In genomic region chr15:46137443-46137842, GRCh38 we compare ENCODE assay signal across 21 cellular contexts.
DNase-seq lines count a peak whose midpoint lies in the region; ATAC-seq, FAIRE-seq and TF ChIP-seq lines count a peak whose summit lies in the region.
"Had no signal": no experiment of that assay in that cellular context is flagged by ENCODE, and none has a peak within 500 bp of the region (broad histone marks: within the 10 kb centered on the region; RNA-seq: fewer than 3 reads in every experiment).

No MANE protein-coding gene starts in this region.

- H3K27me3 ChIP-seq in IMR-90 (ENCODE audit: control insufficient read depth, insufficient read depth, low read length) (no peaks in the 10 kb centered on the region), astrocyte (ENCODE audit: insufficient read depth, low read length) (no peaks in the 10 kb centered on the region)
- H3K27me3 ChIP-seq: BLaER1 treated with 17β-estradiol and CSF1 and Interleukin-3, amounts not matched to agents 10 nM and 100 nM had no signal

- H2BK5ac ChIP-seq in IMR-90 (ENCODE audit: low read depth, low read length, poor library complexity, severe bottlenecking): no peak overlapping the region

- H3K4me3 ChIP-seq in IMR-90 (ENCODE audit: insufficient read depth, low read depth, low read length) (no peak overlapping the region), astrocyte (ENCODE audit: insufficient read depth, low read depth, low read length) (no peak overlapping the region), fibroblast of villous mesenchyme (ENCODE audit: low read depth, low read length) (no peak overlapping the region)
- H3K4me3 ChIP-seq: A549; BLaER1 treated with 17β-estradiol and CSF1 and Interleukin-3, amounts not matched to agents 10 nM and 100 nM had no signal

- H3K4me1 Mint-ChIP-seq in astrocyte (ENCODE audit: low read depth, unreplicated experiment): no peaks in the 10 kb centered on the region
- H3K4me1 Mint-ChIP-seq: B cell had no signal

- H4K5ac ChIP-seq in IMR-90 (ENCODE audit: low read depth, low read length): no peak overlapping the region

- in situ Hi-C loops in IMR-90 (cut with MboI; ENCODE audit: low sequenced_read_pairs): no loop called here

- H2BK15ac ChIP-seq in IMR-90 (ENCODE audit: low read depth, low read length): no peak overlapping the region

- no peak overlapping the region for H3K4me3 Mint-ChIP-seq in astrocyte (ENCODE audit: unreplicated experiment)
- H3K4me3 Mint-ChIP-seq: B cell; CD4-positive, alpha-beta T cell; CD8-positive, alpha-beta T cell had no signal

- H3K4me2 ChIP-seq in IMR-90 (ENCODE audit: low read depth, low read length): no peak overlapping the region
- no peak overlapping the region for H3K4me2 ChIP-seq in astrocyte (ENCODE audit: low read length)
- H3K4me2 ChIP-seq: A549; BLaER1 treated with 17β-estradiol and CSF1 and Interleukin-3, amounts not matched to agents 10 nM and 100 nM had no signal

- CTCF ChIA-PET in IMR-90 (lab: Yijun Ruan, JAX): no interaction called here

- H2AK5ac ChIP-seq in IMR-90 (ENCODE audit: low read depth, low read length): no peak overlapping the region

- H3K4me1 ChIP-seq in IMR-90 (ENCODE audit: control insufficient read depth, insufficient read depth, low read length) (no peaks in the 10 kb centered on the region; the same call in 1 of the 2 replicates), astrocyte (ENCODE audit: insufficient read depth, low read length) (no peaks in the 10 kb centered on the region)
- H3K4me1 ChIP-seq: A549, Caco-2 had no signal

- no peak overlapping the region for H3K9ac ChIP-seq in IMR-90 (ENCODE audit: low read depth, low read length)
- no peak overlapping the region for H3K9ac ChIP-seq in astrocyte (ENCODE audit: low read length)
- H3K9ac ChIP-seq: BLaER1 treated with 17β-estradiol and CSF1 and Interleukin-3, amounts not matched to agents 10 nM and 100 nM had no signal

- no CpG with 5 or more reads among the region's 2 CpGs for WGBS in IMR-90 (ENCODE audit: extremely low coverage in 2 of 2, insufficient read length in 1 of 2), 2 experiments

- TF ChIP-seq RAD21 in IMR-90 (IDR thresholded peaks at IDR 0.05; ENCODE audit: low read length): no peak

- peaks cover 4% of the 10 kb centered on the region for H3K9me3 Mint-ChIP-seq in astrocyte (ENCODE audit: unreplicated experiment)

- BruUV-seq in IMR-90 (replicated peaks; lab: Mats Ljungman, UMichigan): no TSS peak

- dilution Hi-C loops in IMR-90 (cut with HindIII; ENCODE audit: low sequenced_read_pairs, unreplicated experiment): no loop called here

- H3K79me1 ChIP-seq in IMR-90 (ENCODE audit: low read depth in 1 of 2, low read length in 2 of 2): no peaks in the 10 kb centered on the region

- POLR2A ChIA-PET in IMR-90 (lab: Charles Lee; ENCODE audit: unreplicated experiment): no interaction called here

- H4K20me1 ChIP-seq in IMR-90 (ENCODE audit: insufficient read depth, low read length) (no peaks in the 10 kb centered on the region), astrocyte (ENCODE audit: insufficient read depth, low read length) (no peaks in the 10 kb centered on the region)
- H4K20me1 ChIP-seq: BLaER1 treated with 17β-estradiol and CSF1 and Interleukin-3, amounts not matched to agents 10 nM and 100 nM had no signal

- no peak overlapping the region for H3K14ac ChIP-seq in IMR-90 (replicated peaks; ENCODE audit: low read depth, low read length)

- no peak for ATAC-seq in IMR-90 (ENCODE audit: low read depth)
- ATAC-seq: A549; CD8-positive, alpha-beta T cell had no signal

- H3K27me3 Mint-ChIP-seq in astrocyte (ENCODE audit: low read depth, unreplicated experiment): no peaks in the 10 kb centered on the region
- H3K27me3 Mint-ChIP-seq: B cell; CD4-positive, alpha-beta T cell had no signal

- no peak overlapping the region for H2AFZ ChIP-seq in IMR-90 (replicated peaks; ENCODE audit: low read length, poor library complexity)
- H2AFZ ChIP-seq in astrocyte (ENCODE audit: low read depth, low read length): no peak overlapping the region

- H3K27ac ChIP-seq in IMR-90 (ENCODE audit: insufficient read depth, low read length) (no peak overlapping the region), astrocyte (ENCODE audit: low read depth, low read length) (no peak overlapping the region)
- H3K27ac ChIP-seq: 22Rv1; A549; BLaER1 treated with 17β-estradiol and CSF1 and Interleukin-3, amounts not matched to agents 10 nM and 100 nM; C4-2B had no signal

- no peaks in the 10 kb centered on the region for H3K79me2 ChIP-seq in astrocyte (ENCODE audit: insufficient read depth, low read length)

- H3K36me3 Mint-ChIP-seq in astrocyte (ENCODE audit: low read depth, unreplicated experiment): no peaks in the 10 kb centered on the region
- H3K36me3 Mint-ChIP-seq: CD8-positive, alpha-beta T cell had no signal

- H3K56ac ChIP-seq in IMR-90 (ENCODE audit: extremely low read depth, insufficient read depth, low read length): no peak overlapping the region

- peak; percentile 9 for FAIRE-seq in astrocyte (lab: Jason Lieb, UNC)
- FAIRE-seq: A549, D721Med, G401.6, GM12891, GM19239 had no signal

- H4K8ac ChIP-seq in IMR-90 (ENCODE audit: low read depth in 2 of 2, low read length in 2 of 2): no peak overlapping the region

- no peaks in the 10 kb centered on the region for H3K9me1 ChIP-seq in IMR-90 (ENCODE audit: insufficient read depth, low read length)

- H2BK120ac ChIP-seq in IMR-90 (ENCODE audit: low read depth, low read length): no peak overlapping the region

- no peak overlapping the region for H3K27ac Mint-ChIP-seq in astrocyte (ENCODE audit: unreplicated experiment)
- H3K27ac Mint-ChIP-seq: B cell; CD4-positive, alpha-beta T cell; CD8-positive, alpha-beta T cell had no signal

- TF ChIP-seq POLR2A in IMR-90 (IDR thresholded peaks at IDR 0.05; ENCODE audit: low read depth, low read length): no peak

- intact Hi-C loops in IMR-90 (cut with micrococcal nuclease): no loop called here

- no peak overlapping the region for H3K18ac ChIP-seq in IMR-90 (ENCODE audit: low read depth, low read length)

- no peak for DNase-seq in IMR-90
- no peak for DNase-seq in astrocyte (ENCODE audit: low read depth)
- DNase-seq in fibroblast of villous mesenchyme (ENCODE audit: low read depth): peak; percentile 5
- no peak for DNase-seq in activated T-cell treated with anti-CD3 and anti-CD28 coated beads, Interleukin-2, amount 50 U/mL, for 48 hours
- DNase-seq in NCI-H345 (lab: John Stamatoyannopoulos, UW): no peak
- DNase-seq: AML-193; Caco-2; Calu3; CD4-positive, alpha-beta T cell; CD8-positive, alpha-beta T cell; DMS79 treated with DMSO at 0.1 percent for 48 hours; GF-D8 had no signal

- H4K91ac ChIP-seq in IMR-90 (ENCODE audit: insufficient read depth, low read depth, low read length): no peak overlapping the region

- TF ChIP-seq CTCF in IMR-90 (conservative IDR thresholded peaks at IDR 0.05; ENCODE audit: low read depth, low read length) (no peak), astrocyte (IDR thresholded peaks at IDR 0.05; ENCODE audit: insufficient read depth, low read depth, low read length) (no peak), fibroblast of villous mesenchyme (IDR thresholded peaks at IDR 0.05; ENCODE audit: insufficient read depth, low read depth, low read length) (no peak)

- no peak overlapping the region for H3K23ac ChIP-seq in IMR-90 (ENCODE audit: low read depth, low read length)

- H2AK9ac ChIP-seq in IMR-90 (replicated peaks; ENCODE audit: low read depth, low read length, poor library complexity): no peak overlapping the region

- H3K36me3 ChIP-seq in IMR-90 (ENCODE audit: control insufficient read depth, insufficient read depth, low read length) (no peaks in the 10 kb centered on the region), astrocyte (ENCODE audit: insufficient read depth, low read length) (no peaks in the 10 kb centered on the region)
- H3K36me3 ChIP-seq: BLaER1 treated with 17β-estradiol and CSF1 and Interleukin-3, amounts not matched to agents 10 nM and 100 nM had no signal

- H3K4ac ChIP-seq in IMR-90 (ENCODE audit: low read depth, low read length): no peak overlapping the region

- H3K9me3 ChIP-seq in IMR-90 (ENCODE audit: control insufficient read depth, insufficient read depth, low read length): peaks cover 1% of the 10 kb centered on the region; the same call in 1 of the 2 replicates
- peaks cover 3% of the 10 kb centered on the region for H3K9me3 ChIP-seq in astrocyte (ENCODE audit: insufficient read depth, low read depth, low read length)
- H3K9me3 ChIP-seq: A549, Caco-2 had no signal

- no peak overlapping the region for H2BK20ac ChIP-seq in IMR-90 (ENCODE audit: low read depth, low read length)

TF ChIP-seq in IMR-90, 13 proteins besides CTCF, POLR2A, EP300 and RAD21:
- no peak for TF ChIP-seq RFX5 (IDR thresholded peaks at IDR 0.05; ENCODE audit: low read depth, low read length)
- peak; percentile 54; the same call in 1 of the 2 replicates for TF ChIP-seq CEBPB (IDR thresholded peaks at IDR 0.05; ENCODE audit: low read depth, low read length)
TF ChIP-seq in IMR-90: peak in this region for 1.
